Comparison of ENCODE assay signal across 1 cellular context in genomic region chr6:44475417-44475778, GRCh38.
TF ChIP-seq lines count a peak whose summit lies in the region.

No MANE protein-coding gene starts in this region.

TF ChIP-seq in GM23338, 12 proteins besides CTCF, POLR2A, EP300 and RAD21 (continued from another document):
- TF ChIP-seq ZNF462 (CRISPR knock-in tag; IDR thresholded peaks at IDR 0.05) (no peak), ETS1 (IDR thresholded peaks at IDR 0.05) (no peak), POLR2AphosphoS5 (IDR thresholded peaks at IDR 0.05; ENCODE audit: low read depth) (no peak)
